8 cellular contexts compared by ENCODE assay signal in genomic region chr4:139014391-139015268, GRCh38. TPM values are rescaled to one million over a fixed set of nuclear protein-coding genes. Genes with fewer than 3 reads are reported as not detected.
A peak's percentile ranks its signal among the peaks of the same experiment; 100 is the strongest.
DNase-seq lines count a peak whose midpoint lies in the region; ATAC-seq, FAIRE-seq and TF ChIP-seq lines count a peak whose summit lies in the region.

No MANE protein-coding gene starts in this region.

- H3K4me3 ChIP-seq in pancreas: peak overlapping the region in 3 of 4 donors; percentile 40 to 79 (median 74)

- H3K36me3 Mint-ChIP-seq in activated T-helper 17 cell treated with anti-CD3 and anti-CD28 coated beads, Interleukin-2, amount 50 U/mL, for 72 hours (ENCODE audit: low read depth): peaks cover 26% of the 10 kb centered on the region

- intact Hi-C loops in pancreas (cut with DNase I): no loop called here

- peak overlapping the region; percentile 82 for H3K4me3 Mint-ChIP-seq in activated T-helper 17 cell treated with anti-CD3 and anti-CD28 coated beads, Interleukin-2, amount 50 U/mL, for 72 hours

- FAIRE-seq in pancreas (lab: Jason Lieb, UNC): peak; percentile 29

- no peaks in the 10 kb centered on the region for H3K9me3 Mint-ChIP-seq in activated T-helper 17 cell treated with anti-CD3 and anti-CD28 coated beads, Interleukin-2, amount 50 U/mL, for 72 hours

- TF ChIP-seq CTCF in pancreas (IDR thresholded peaks at IDR 0.05): no peak

- H3K36me3 ChIP-seq in pancreas: no peaks in the 10 kb centered on the region

- H3K27me3 Mint-ChIP-seq in activated T-helper 17 cell treated with anti-CD3 and anti-CD28 coated beads, Interleukin-2, amount 50 U/mL, for 72 hours: no peaks in the 10 kb centered on the region

- DNase-seq in NCI-H2196 (lab: John Stamatoyannopoulos, UW; ENCODE audit: unreplicated experiment) (peak; percentile 4), NCI-H2196 treated with DMSO at 0.1 percent for 48 hours (lab: John Stamatoyannopoulos, UW; ENCODE audit: unreplicated experiment) (no peak), LHCN-M2 (ENCODE audit: low read depth) (peak; percentile 94), glomerular endothelial cell (ENCODE audit: extremely low read depth, low read depth, low spot score) (peak; percentile 97), pancreas (peak in 2 of 6 donors; percentile 17 to 25), HuH-7.5 (ENCODE audit: low spot score) (no peak)

- peak overlapping the region; percentile 90 for H3K27ac Mint-ChIP-seq in activated T-helper 17 cell treated with anti-CD3 and anti-CD28 coated beads, Interleukin-2, amount 50 U/mL, for 72 hours

- peak; percentile 7 for ATAC-seq in GM21528 (IDR thresholded peaks at IDR 0.05; ENCODE audit: low FRiP score, unreplicated experiment)
- ATAC-seq in activated T-helper 17 cell treated with anti-CD3 and anti-CD28 coated beads, Interleukin-2, amount 50 U/mL, for 72 hours (replicated peaks): peak; percentile 56
- ATAC-seq in pancreas: peak; percentile 10 to 69 (median 43)

- WGBS in pancreas, 2 donors: 41 to 44% methylated on average over 9 of the region's 9 CpGs

- H3K4me1 Mint-ChIP-seq in activated T-helper 17 cell treated with anti-CD3 and anti-CD28 coated beads, Interleukin-2, amount 50 U/mL, for 72 hours: peaks cover 25% of the 10 kb centered on the region

- H3K9me3 ChIP-seq in pancreas: no peaks in the 10 kb centered on the region

- no peaks in the 10 kb centered on the region for H3K27me3 ChIP-seq in pancreas

- peaks cover 15 to 22% (median 20%) of the 10 kb centered on the region in 3 donors for H3K4me1 ChIP-seq in pancreas

- H3K27ac ChIP-seq in pancreas: peak overlapping the region; percentile 89 to 95 (median 92)

RNA-seq across cellular contexts. Expression of gene NOCT, which starts 1.0 kb away (rescaled TPM):
- total RNA-seq in LHCN-M2 (2014; rRNA removed): 14.4 and 18.6 TPM in 2 replicates
- 9.7 TPM for polyA plus RNA-seq in LHCN-M2 (2012)
- 10 to 100 TPM; 12.4 to 18.7 TPM for total RNA-seq in activated T-helper 17 cell treated with anti-CD3 and anti-CD28 coated beads, Interleukin-2, amount 50 U/mL, for 72 hours
- total RNA-seq in glomerular endothelial cell: 36.6 and 37.8 TPM in 2 replicates
- total RNA-seq in pancreas: 1 to 10 TPM; 2.0 to 4.4 (median 3.3) TPM
- 1 to 10 TPM; 1.6 to 3.0 TPM for polyA plus RNA-seq in pancreas

Comparison
In these comparisons a context has a peak if more than half of its experiments do, and no peak if none do; other contexts are left out.
1. DNase-seq: peak in NCI-H2196 (single experiment), LHCN-M2 (single experiment) and glomerular endothelial cell (single experiment); none in NCI-H2196 treated with DMSO at 0.1 percent for 48 hours (single experiment) and HuH-7.5 (single experiment).
2. Peak in every context shown above with its lines, with median percentiles within 50 percentile points of each other: ATAC-seq.